In genomic region chr13:33676700-33677048, GRCh38 we compare ENCODE assay signal across 8 cellular contexts.
DNase-seq lines count a peak whose midpoint lies in the region; ATAC-seq and TF ChIP-seq lines count a peak whose summit lies in the region.

No MANE protein-coding gene starts in this region.

- H3K27ac Mint-ChIP-seq in activated CD4-positive, alpha-beta memory T cell treated with anti-CD3 and anti-CD28 coated beads, Interleukin-2, amount 10 ng/mL, durations not matched to agents 7 days and 5 days, result no peak overlapping the region

- no peak for TF ChIP-seq CTCF in heart right ventricle (IDR thresholded peaks at IDR 0.05)

- H3K36me3 ChIP-seq in heart right ventricle, result no peaks in the 10 kb centered on the region

- intact Hi-C loops in heart right ventricle (cut with DNase I) (loop anchor here in 5 of 10 donors (2.0 to 5.0 kb wide), 4 partner anchors 34 to 66 kb away; no protein-coding TSS in a partner anchor), sciatic nerve (cut with DNase I) (no loop called here)

- peak overlapping the region; percentile 33 to 70 (median 55) for H3K4me3 ChIP-seq in heart right ventricle

- peak in 2 of 3 donors; percentile 7 for DNase-seq in stimulated activated CD4-positive, alpha-beta T cell treated with anti-CD3 and anti-CD28 coated beads, Interleukin-12 subunit alpha, Interleukin-12 subunit beta, amount 100 ng/mL, for 48 hours (ENCODE audit: low read depth in 2 of 3, low spot score in 1 of 3)
- DNase-seq in stimulated activated CD4-positive, alpha-beta T cell treated with anti-CD3 and anti-CD28 coated beads, Interleukin-12 subunit alpha, Interleukin-12 subunit beta, amount 100 ng/mL, for 4 hours, result no peak
- DNase-seq in NCI-H2081 treated with DMSO at 0.1 percent for 48 hours (lab: John Stamatoyannopoulos, UW), result peak; percentile 56
- peak; percentile 45 for DNase-seq in activated CD4-positive, alpha-beta memory T cell treated with anti-CD3 and anti-CD28 coated beads, Interleukin-2, amount 10 ng/mL, durations not matched to agents 7 days and 5 days
- peak; percentile 30 to 64 for DNase-seq in heart right ventricle
- peak; percentile 66 for DNase-seq in sciatic nerve (ENCODE audit: low spot score)

- H3K9me3 Mint-ChIP-seq in activated CD4-positive, alpha-beta memory T cell treated with anti-CD3 and anti-CD28 coated beads, Interleukin-2, amount 10 ng/mL, durations not matched to agents 7 days and 5 days, result peaks cover 2% of the 10 kb centered on the region

- ATAC-seq in heart right ventricle, result peak; percentile 91 to 97 (median 95)
- ATAC-seq in sciatic nerve, result peak; percentile 90
- no peak for ATAC-seq in GM21737 (IDR thresholded peaks at IDR 0.05; ENCODE audit: unreplicated experiment)
- no peak for ATAC-seq in GM21526 (IDR thresholded peaks at IDR 0.05; ENCODE audit: low FRiP score, unreplicated experiment)

- peaks cover 14% of the 10 kb centered on the region for H3K36me3 Mint-ChIP-seq in activated CD4-positive, alpha-beta memory T cell treated with anti-CD3 and anti-CD28 coated beads, Interleukin-2, amount 10 ng/mL, durations not matched to agents 7 days and 5 days (ENCODE audit: low read depth)

- H3K27me3 ChIP-seq in heart right ventricle, result no peaks in the 10 kb centered on the region

- H3K27me3 Mint-ChIP-seq in activated CD4-positive, alpha-beta memory T cell treated with anti-CD3 and anti-CD28 coated beads, Interleukin-2, amount 10 ng/mL, durations not matched to agents 7 days and 5 days, result no peaks in the 10 kb centered on the region

- CTCF ChIA-PET in activated CD4-positive, alpha-beta memory T cell treated with anti-CD3 and anti-CD28 coated beads, Interleukin-2, amount 10 ng/mL, durations not matched to agents 7 days and 5 days (lab: Charles Lee), result no interaction called here

- H3K9me3 ChIP-seq in heart right ventricle, result peaks cover 0 to 4% (median 0%) of the 10 kb centered on the region in 11 donors

- peaks cover 48% of the 10 kb centered on the region for H3K4me1 Mint-ChIP-seq in activated CD4-positive, alpha-beta memory T cell treated with anti-CD3 and anti-CD28 coated beads, Interleukin-2, amount 10 ng/mL, durations not matched to agents 7 days and 5 days

- peak overlapping the region; percentile 52 for H3K4me3 Mint-ChIP-seq in activated CD4-positive, alpha-beta memory T cell treated with anti-CD3 and anti-CD28 coated beads, Interleukin-2, amount 10 ng/mL, durations not matched to agents 7 days and 5 days

- H3K4me1 ChIP-seq in heart right ventricle, result peaks cover 0 to 41% (median 30%) of the 10 kb centered on the region in 9 donors

- WGBS in heart right ventricle, 2 donors, result 1% methylated on average over 3 of the region's 3 CpGs

- POLR2A ChIA-PET in activated CD4-positive, alpha-beta memory T cell treated with anti-CD3 and anti-CD28 coated beads, Interleukin-2, amount 10 ng/mL, durations not matched to agents 7 days and 5 days (lab: Charles Lee), result interaction anchor here (0.8 to 4.3 kb wide), 2 partner anchors 66 to 132 kb away, joined by 3 to 48 read pairs; no protein-coding TSS in a partner anchor

- peak overlapping the region in 9 of 10 donors; percentile 29 to 80 (median 70) for H3K27ac ChIP-seq in heart right ventricle

Comparison
In these comparisons a context has a peak if more than half of its experiments do, and no peak if none do; other contexts are left out.
1. ATAC-seq: peak in heart right ventricle (8 of 8) and sciatic nerve (single experiment); none in GM21737 (single experiment) and GM21526 (single experiment).